Comparison of ENCODE assay signal across 8 cellular contexts in genomic region chr12:50084775-50085614, GRCh38. TPM values are rescaled to one million over a fixed set of nuclear protein-coding genes. Genes with fewer than 3 reads are reported as not detected.
A peak's percentile ranks its signal among the peaks of the same experiment; 100 is the strongest.
DNase-seq lines count a peak whose midpoint lies in the region; ATAC-seq and TF ChIP-seq lines count a peak whose summit lies in the region.

Gene SMARCD1 (plus strand): TSS chr12:50085342. CDS start chr12:50085370, 28 bp downstream.

- intact Hi-C loops in T-helper 2 cell treated with Interferon-gamma antibody and Interleukin-4, amounts not matched to agents 100 ng/mL and 5 ng/mL, for 36 hours (cut with micrococcal nuclease) = loop anchor here (1.0 kb wide), 3 partner anchors 27 to 90 kb away; partner anchors contain the start of genes CERS5 and COX14
- intact Hi-C loops in ascending aorta (cut with DNase I) = loop anchor here (1.0 to 2.0 kb wide), 3 partner anchors 27 to 316 kb away; partner anchors contain the start of genes CERS5, COX14 and LARP4

- in situ Hi-C loops in GM13977 (cut with MboI; ENCODE audit: low pct_unique_long_range_greater_than_20kb, low sequenced_read_pairs, unreplicated experiment) = no loop called here

- H3K9me3 ChIP-seq in ascending aorta = no peaks in the 10 kb centered on the region

- H3K36me3 ChIP-seq in ascending aorta = peaks cover 13 to 35% of the 10 kb centered on the region in 2 donors

- peaks cover 3 to 9% of the 10 kb centered on the region in 2 donors for H3K4me1 ChIP-seq in ascending aorta

- peak within 1 kb of the TSS; percentile 83 to 85 for H3K4me3 ChIP-seq in ascending aorta

- ATAC-seq in HG02884 (IDR thresholded peaks at IDR 0.05; ENCODE audit: unreplicated experiment) = peak; percentile 85

- H3K27me3 ChIP-seq in ascending aorta = no peaks in the 10 kb centered on the region

- TF ChIP-seq CTCF in GM13977 (IDR thresholded peaks at IDR 0.05; ENCODE audit: extremely low read depth, insufficient read depth, missing control alignments) (peak; percentile 76), ascending aorta (IDR thresholded peaks at IDR 0.05) (peak in 2 of 3 experiments; percentile 49 to 62)

- peak within 1 kb of the TSS; percentile 97 to 98 for H3K27ac ChIP-seq in ascending aorta

- DNase-seq in GM13977 (ENCODE audit: low spot score) (peak; percentile 94), NCI-H1694 treated with DMSO at 0.1 percent for 48 hours (lab: John Stamatoyannopoulos, UW) (peak; percentile 86), ascending aorta (ENCODE audit: low spot score in 2 of 2) (peak; percentile 66 to 94), hepatic stellate cell (ENCODE audit: low spot score) (peak; percentile 93), renal cortical epithelial cell (ENCODE audit: low read depth) (peak; percentile 77), cortex of kidney (lab: John Stamatoyannopoulos, UW) (no peak)

RNA-seq across cellular contexts. Expression of gene SMARCD1, which starts in this region (rescaled TPM):
- total RNA-seq in T-helper 2 cell treated with Interferon-gamma antibody and Interleukin-4, amounts not matched to agents 100 ng/mL and 5 ng/mL, for 36 hours = 75.3 and 86.2 TPM in 2 replicates
- total RNA-seq in ascending aorta (277 TPM), renal cortical epithelial cell (53.0 and 85.0 TPM in 2 replicates)
